Comparison of ENCODE assay signal across 1 cellular context in genomic region chr5:172659909-172660628, GRCh38.
TF ChIP-seq lines count a peak whose summit lies in the region.

No MANE protein-coding gene starts in this region.

TF ChIP-seq in GM23338, 12 proteins besides CTCF, POLR2A, EP300 and RAD21 (continued from another document):
- TF ChIP-seq ZNF462 (CRISPR knock-in tag; IDR thresholded peaks at IDR 0.05): no peak
- no peak for TF ChIP-seq JUNB (IDR thresholded peaks at IDR 0.05; ENCODE audit: unreplicated experiment)
- TF ChIP-seq, protein P1, sequence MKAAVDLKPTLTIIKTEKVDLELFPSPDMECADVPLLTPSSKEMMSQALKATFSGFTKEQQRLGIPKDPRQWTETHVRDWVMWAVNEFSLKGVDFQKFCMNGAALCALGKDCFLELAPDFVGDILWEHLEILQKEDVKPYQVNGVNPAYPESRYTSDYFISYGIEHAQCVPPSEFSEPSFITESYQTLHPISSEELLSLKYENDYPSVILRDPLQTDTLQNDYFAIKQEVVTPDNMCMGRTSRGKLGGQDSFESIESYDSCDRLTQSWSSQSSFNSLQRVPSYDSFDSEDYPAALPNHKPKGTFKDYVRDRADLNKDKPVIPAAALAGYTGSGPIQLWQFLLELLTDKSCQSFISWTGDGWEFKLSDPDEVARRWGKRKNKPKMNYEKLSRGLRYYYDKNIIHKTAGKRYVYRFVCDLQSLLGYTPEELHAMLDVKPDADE (IDR thresholded peaks at IDR 0.05): no peak
- no peak for TF ChIP-seq POLR2AphosphoS5 (IDR thresholded peaks at IDR 0.05; ENCODE audit: low read depth)
- TF ChIP-seq EZH2phosphoT487 (IDR thresholded peaks at IDR 0.05; ENCODE audit: unreplicated experiment): no peak
- no peak for TF ChIP-seq CREB1 (CRISPR knock-in tag; IDR thresholded peaks at IDR 0.05; ENCODE audit: low read depth)
- TF ChIP-seq ZNF331 (CRISPR knock-in tag; IDR thresholded peaks at IDR 0.05; ENCODE audit: low read depth): no peak
- TF ChIP-seq ZNF114 (CRISPR knock-in tag; IDR thresholded peaks at IDR 0.05): no peak
